In genomic region chr5:110435207-110435606, GRCh38 we compare ENCODE assay signal across 24 cellular contexts.
DNase-seq lines count a peak whose midpoint lies in the region; ATAC-seq and FAIRE-seq lines count a peak whose summit lies in the region.
"Had no signal": no experiment of that assay in that cellular context is flagged by ENCODE, and none has a peak within 500 bp of the region (broad histone marks: within the 10 kb centered on the region; RNA-seq: fewer than 3 reads in every experiment).

No MANE protein-coding gene starts in this region.

- H3K27me3 Mint-ChIP-seq in activated naive CD8-positive, alpha-beta T cell treated with anti-CD3 and anti-CD28 coated beads, Interleukin-2, amount 50 U/mL, for 24 hours, result peaks cover 2% of the 10 kb centered on the region
- peaks cover 7% of the 10 kb centered on the region for H3K27me3 Mint-ChIP-seq in activated naive CD8-positive, alpha-beta T cell treated with anti-CD3 and anti-CD28 coated beads for 36 hours

- H3K4me1 Mint-ChIP-seq in activated naive CD8-positive, alpha-beta T cell treated with anti-CD3 and anti-CD28 coated beads, Interleukin-2, amount 50 U/mL, for 24 hours, result no peaks in the 10 kb centered on the region
- H3K4me1 Mint-ChIP-seq in activated naive CD8-positive, alpha-beta T cell treated with anti-CD3 and anti-CD28 coated beads for 36 hours, result no peaks in the 10 kb centered on the region
- H3K4me1 Mint-ChIP-seq: CD14-positive monocyte; CD8-positive, alpha-beta memory T cell had no signal

- H3K27ac Mint-ChIP-seq in activated naive CD8-positive, alpha-beta T cell treated with anti-CD3 and anti-CD28 coated beads, Interleukin-2, amount 50 U/mL, for 24 hours, result peak overlapping the region; percentile 10
- no peak overlapping the region for H3K27ac Mint-ChIP-seq in activated naive CD8-positive, alpha-beta T cell treated with anti-CD3 and anti-CD28 coated beads for 36 hours
- H3K27ac Mint-ChIP-seq: CD14-positive monocyte; CD4-positive, alpha-beta T cell; CD8-positive, alpha-beta memory T cell; HFFc6 had no signal

- no peaks in the 10 kb centered on the region for H3K36me3 Mint-ChIP-seq in activated naive CD8-positive, alpha-beta T cell treated with anti-CD3 and anti-CD28 coated beads, Interleukin-2, amount 50 U/mL, for 24 hours (ENCODE audit: low read depth)
- H3K36me3 Mint-ChIP-seq in activated naive CD8-positive, alpha-beta T cell treated with anti-CD3 and anti-CD28 coated beads for 36 hours, result no peaks in the 10 kb centered on the region
- H3K36me3 Mint-ChIP-seq: CD14-positive monocyte; CD8-positive, alpha-beta memory T cell had no signal

- H3K4me3 Mint-ChIP-seq in activated naive CD8-positive, alpha-beta T cell treated with anti-CD3 and anti-CD28 coated beads, Interleukin-2, amount 50 U/mL, for 24 hours, result no peak overlapping the region
- no peak overlapping the region for H3K4me3 Mint-ChIP-seq in activated naive CD8-positive, alpha-beta T cell treated with anti-CD3 and anti-CD28 coated beads for 36 hours
- H3K4me3 Mint-ChIP-seq: CD14-positive monocyte; CD4-positive, alpha-beta T cell; CD8-positive, alpha-beta memory T cell; HFFc6 had no signal

- no peak for ATAC-seq in activated naive CD8-positive, alpha-beta T cell treated with anti-CD3 and anti-CD28 coated beads, Interleukin-2, amount 50 U/mL, for 24 hours
- no peak for ATAC-seq in HG02763 (IDR thresholded peaks at IDR 0.05; ENCODE audit: unreplicated experiment)
- ATAC-seq: A549 had no signal

- no peak for DNase-seq in activated naive CD8-positive, alpha-beta T cell treated with anti-CD3 and anti-CD28 coated beads, Interleukin-2, amount 50 U/mL, for 24 hours
- no peak for DNase-seq in activated naive CD8-positive, alpha-beta T cell treated with anti-CD3 and anti-CD28 coated beads for 36 hours
- DNase-seq in RCC 7860 (ENCODE audit: low spot score), result no peak
- no peak for DNase-seq in frontal cortex (ENCODE audit: low spot score in 2 of 2)
- DNase-seq in stimulated activated CD4-positive, alpha-beta T cell treated with anti-CD3 and anti-CD28 coated beads, Interleukin-4, amount 100 ng/mL, for 4 hours, result no peak
- DNase-seq: ACHN; AML-193; BE2C; CD4-positive, alpha-beta T cell; CD8-positive, alpha-beta memory T cell; DMS53; DMS79 treated with DMSO at 0.1 percent for 48 hours; GF-D8; GM23248; H7; HCEC 1CT; HFFc6 had no signal

- no peaks in the 10 kb centered on the region for H3K9me3 Mint-ChIP-seq in activated naive CD8-positive, alpha-beta T cell treated with anti-CD3 and anti-CD28 coated beads, Interleukin-2, amount 50 U/mL, for 24 hours
- peaks cover 4% of the 10 kb centered on the region for H3K9me3 Mint-ChIP-seq in activated naive CD8-positive, alpha-beta T cell treated with anti-CD3 and anti-CD28 coated beads for 36 hours
- H3K9me3 Mint-ChIP-seq: CD4-positive, alpha-beta T cell had no signal

- FAIRE-seq in RCC 7860 (lab: Jason Lieb, UNC) (peak; percentile 11), frontal cortex (lab: Jason Lieb, UNC) (peak; percentile 8)
- FAIRE-seq: A549, D721Med, GM12892, GM19239, H1 had no signal
